Comparison of ENCODE assay signal across 1 cellular context in the genomic region with DNA sequence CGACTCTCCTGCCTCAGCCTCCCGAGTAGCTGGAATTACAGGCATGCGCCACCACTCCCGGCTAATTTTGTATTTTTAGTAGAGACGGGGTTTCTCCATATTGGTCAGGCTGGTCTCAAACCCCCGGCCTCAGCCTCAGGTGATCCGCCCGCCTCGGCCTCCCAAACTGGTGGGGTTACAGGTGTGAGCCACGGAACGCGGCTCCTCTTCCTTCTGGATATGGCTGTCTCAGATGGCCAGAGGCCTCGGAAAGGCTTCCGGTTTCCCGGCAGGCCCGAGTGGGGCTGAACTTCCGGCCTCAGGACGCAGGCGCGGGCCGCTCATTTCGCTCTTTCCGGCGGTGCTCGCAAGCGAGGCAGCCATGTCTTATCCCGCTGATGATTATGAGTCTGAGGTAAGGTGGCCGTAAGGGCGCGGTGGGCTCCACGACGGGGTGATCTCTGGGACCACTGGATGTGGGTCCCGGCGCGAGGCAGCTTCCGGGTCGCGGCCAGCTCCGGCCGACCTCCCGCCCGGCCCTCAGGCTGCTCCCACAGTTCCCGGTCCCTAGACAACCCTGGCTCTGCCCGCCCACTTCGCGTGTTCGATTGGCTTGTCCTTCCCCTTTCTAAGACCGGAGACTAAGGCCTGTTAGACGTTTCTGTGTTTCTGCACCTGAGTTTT.
TF ChIP-seq lines count a peak whose summit lies in the region.

Gene EIF3L, plus strand, starts transcription at position 331 of the 663 bp plus-strand sequence. Its CDS starts 31 bp downstream, at position 362.

TF ChIP-seq in HepG2, 621 proteins besides CTCF, POLR2A, EP300 and RAD21 (continued from another document and continues in another):
- TF ChIP-seq, protein P1, sequence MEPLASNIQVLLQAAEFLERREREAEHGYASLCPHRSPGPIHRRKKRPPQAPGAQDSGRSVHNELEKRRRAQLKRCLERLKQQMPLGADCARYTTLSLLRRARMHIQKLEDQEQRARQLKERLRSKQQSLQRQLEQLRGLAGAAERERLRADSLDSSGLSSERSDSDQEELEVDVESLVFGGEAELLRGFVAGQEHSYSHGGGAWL (CRISPR knock-in tag; IDR thresholded peaks at IDR 0.05), result peak; percentile 50; the same call in 1 of the 2 replicates
- TF ChIP-seq ZNF543 (CRISPR knock-in tag; IDR thresholded peaks at IDR 0.05) (0 out of 2 replicates have a peak, but pooled peaks have one; percentile 42), ZNF264 (CRISPR knock-in tag; IDR thresholded peaks at IDR 0.05) (0 out of 2 replicates have a peak, but pooled peaks have one; percentile 18), MED13 (CRISPR knock-in tag; IDR thresholded peaks at IDR 0.05) (no peak; the same call in none of the 2 replicates), KLF9 (CRISPR knock-in tag; IDR thresholded peaks at IDR 0.05; ENCODE audit: low read depth) (0 out of 2 replicates have a peak, but pooled peaks have one; percentile 53), ZNF616 (CRISPR knock-in tag; IDR thresholded peaks at IDR 0.05; ENCODE audit: low read depth) (no peak), ZNF773 (CRISPR knock-in tag; IDR thresholded peaks at IDR 0.05; ENCODE audit: borderline replicate concordance) (no peak), HNRNPL (IDR thresholded peaks at IDR 0.05; ENCODE audit: low read depth, low read length) (0 out of 2 replicates have a peak, but pooled peaks have one; percentile 53), ZNF451 (CRISPR knock-in tag; IDR thresholded peaks at IDR 0.05) (0 out of 2 replicates have a peak, but pooled peaks have one; percentile 23), MTA1 (CRISPR knock-in tag; IDR thresholded peaks at IDR 0.05; ENCODE audit: borderline replicate concordance) (no peak; the same call in 1 of the 2 replicates), ELF1 (CRISPR knock-in tag; IDR thresholded peaks at IDR 0.05) (peak; percentile 96), ATM (IDR thresholded peaks at IDR 0.05; ENCODE audit: borderline replicate concordance) (no peak), HHEX (CRISPR knock-in tag; IDR thresholded peaks at IDR 0.05) (no peak), ZSCAN21 (CRISPR knock-in tag; IDR thresholded peaks at IDR 0.05; ENCODE audit: borderline replicate concordance) (peak; percentile 22; the same call in 1 of the 2 replicates), ZNF691 (CRISPR knock-in tag; IDR thresholded peaks at IDR 0.05; ENCODE audit: borderline replicate concordance, low read depth) (peak; percentile 59), CEBPB (IDR thresholded peaks at IDR 0.05; ENCODE audit: borderline replicate concordance, low read depth, low read length) (no peak), ZNF253 (CRISPR knock-in tag; IDR thresholded peaks at IDR 0.05; ENCODE audit: borderline replicate concordance) (no peak), SMAD9 (CRISPR knock-in tag; IDR thresholded peaks at IDR 0.05) (peak; percentile 34; the same call in 1 of the 2 replicates), E2F2 (CRISPR knock-in tag; IDR thresholded peaks at IDR 0.05; ENCODE audit: borderline replicate concordance) (0 out of 2 replicates have a peak, but pooled peaks have one; percentile 38), NFKB2 (CRISPR knock-in tag; IDR thresholded peaks at IDR 0.05; ENCODE audit: borderline replicate concordance) (peak; percentile 81), GMEB1 (CRISPR knock-in tag; IDR thresholded peaks at IDR 0.05; ENCODE audit: borderline replicate concordance) (peak; percentile 78; the same call in 1 of the 2 replicates), RARG (CRISPR knock-in tag; IDR thresholded peaks at IDR 0.05; ENCODE audit: low read depth) (no peak), SP2 (CRISPR knock-in tag; IDR thresholded peaks at IDR 0.05) (peak; percentile 72; the same call in 1 of the 2 replicates), MEIS2 (CRISPR knock-in tag; IDR thresholded peaks at IDR 0.05) (peak; percentile 59; the same call in 1 of the 2 replicates), YEATS2 (CRISPR knock-in tag; IDR thresholded peaks at IDR 0.05; ENCODE audit: borderline replicate concordance) (peak; percentile 91), ZNF891 (CRISPR knock-in tag; IDR thresholded peaks at IDR 0.05) (peak; percentile 19; the same call in 1 of the 2 replicates), NFE2L2 (IDR thresholded peaks at IDR 0.05; ENCODE audit: low read length) (no peak), ZNF282 (IDR thresholded peaks at IDR 0.05; ENCODE audit: partially characterized antibody) (no peak), NFKBIZ (CRISPR knock-in tag; IDR thresholded peaks at IDR 0.05) (peak; percentile 56; the same call in 1 of the 2 replicates), MAX (IDR thresholded peaks at IDR 0.05) (peak; percentile 71), RBFOX2 (IDR thresholded peaks at IDR 0.05; ENCODE audit: low read depth, low read length) (peak; percentile 93), CERS6 (CRISPR knock-in tag; IDR thresholded peaks at IDR 0.05) (no peak), KDM2A (CRISPR knock-in tag; IDR thresholded peaks at IDR 0.05; ENCODE audit: borderline replicate concordance, low read depth) (peak; percentile 86), RBM22 (optimal IDR thresholded peaks at IDR 0.05; ENCODE audit: low read length) (no peak), BRCA1 (CRISPR knock-in tag; IDR thresholded peaks at IDR 0.05) (peak; percentile 91), ZBTB1 (CRISPR knock-in tag; IDR thresholded peaks at IDR 0.05; ENCODE audit: borderline replicate concordance) (no peak), CBFB (CRISPR knock-in tag; IDR thresholded peaks at IDR 0.05) (peak; percentile 54; the same call in 1 of the 2 replicates), ADNP (CRISPR knock-in tag; IDR thresholded peaks at IDR 0.05) (no peak), CENPX (CRISPR knock-in tag; IDR thresholded peaks at IDR 0.05) (no peak), ZNF777 (CRISPR knock-in tag; IDR thresholded peaks at IDR 0.05) (peak; percentile 63), ZNF281 (CRISPR knock-in tag; IDR thresholded peaks at IDR 0.05; ENCODE audit: borderline replicate concordance) (no peak), MIER3 (CRISPR knock-in tag; IDR thresholded peaks at IDR 0.05; ENCODE audit: borderline replicate concordance) (peak; percentile 74; the same call in 1 of the 2 replicates)
- TF ChIP-seq, protein P2, sequence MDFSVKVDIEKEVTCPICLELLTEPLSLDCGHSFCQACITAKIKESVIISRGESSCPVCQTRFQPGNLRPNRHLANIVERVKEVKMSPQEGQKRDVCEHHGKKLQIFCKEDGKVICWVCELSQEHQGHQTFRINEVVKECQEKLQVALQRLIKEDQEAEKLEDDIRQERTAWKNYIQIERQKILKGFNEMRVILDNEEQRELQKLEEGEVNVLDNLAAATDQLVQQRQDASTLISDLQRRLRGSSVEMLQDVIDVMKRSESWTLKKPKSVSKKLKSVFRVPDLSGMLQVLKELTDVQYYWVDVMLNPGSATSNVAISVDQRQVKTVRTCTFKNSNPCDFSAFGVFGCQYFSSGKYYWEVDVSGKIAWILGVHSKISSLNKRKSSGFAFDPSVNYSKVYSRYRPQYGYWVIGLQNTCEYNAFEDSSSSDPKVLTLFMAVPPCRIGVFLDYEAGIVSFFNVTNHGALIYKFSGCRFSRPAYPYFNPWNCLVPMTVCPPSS (IDR thresholded peaks at IDR 0.05), result no peak
- TF ChIP-seq, protein P3, sequence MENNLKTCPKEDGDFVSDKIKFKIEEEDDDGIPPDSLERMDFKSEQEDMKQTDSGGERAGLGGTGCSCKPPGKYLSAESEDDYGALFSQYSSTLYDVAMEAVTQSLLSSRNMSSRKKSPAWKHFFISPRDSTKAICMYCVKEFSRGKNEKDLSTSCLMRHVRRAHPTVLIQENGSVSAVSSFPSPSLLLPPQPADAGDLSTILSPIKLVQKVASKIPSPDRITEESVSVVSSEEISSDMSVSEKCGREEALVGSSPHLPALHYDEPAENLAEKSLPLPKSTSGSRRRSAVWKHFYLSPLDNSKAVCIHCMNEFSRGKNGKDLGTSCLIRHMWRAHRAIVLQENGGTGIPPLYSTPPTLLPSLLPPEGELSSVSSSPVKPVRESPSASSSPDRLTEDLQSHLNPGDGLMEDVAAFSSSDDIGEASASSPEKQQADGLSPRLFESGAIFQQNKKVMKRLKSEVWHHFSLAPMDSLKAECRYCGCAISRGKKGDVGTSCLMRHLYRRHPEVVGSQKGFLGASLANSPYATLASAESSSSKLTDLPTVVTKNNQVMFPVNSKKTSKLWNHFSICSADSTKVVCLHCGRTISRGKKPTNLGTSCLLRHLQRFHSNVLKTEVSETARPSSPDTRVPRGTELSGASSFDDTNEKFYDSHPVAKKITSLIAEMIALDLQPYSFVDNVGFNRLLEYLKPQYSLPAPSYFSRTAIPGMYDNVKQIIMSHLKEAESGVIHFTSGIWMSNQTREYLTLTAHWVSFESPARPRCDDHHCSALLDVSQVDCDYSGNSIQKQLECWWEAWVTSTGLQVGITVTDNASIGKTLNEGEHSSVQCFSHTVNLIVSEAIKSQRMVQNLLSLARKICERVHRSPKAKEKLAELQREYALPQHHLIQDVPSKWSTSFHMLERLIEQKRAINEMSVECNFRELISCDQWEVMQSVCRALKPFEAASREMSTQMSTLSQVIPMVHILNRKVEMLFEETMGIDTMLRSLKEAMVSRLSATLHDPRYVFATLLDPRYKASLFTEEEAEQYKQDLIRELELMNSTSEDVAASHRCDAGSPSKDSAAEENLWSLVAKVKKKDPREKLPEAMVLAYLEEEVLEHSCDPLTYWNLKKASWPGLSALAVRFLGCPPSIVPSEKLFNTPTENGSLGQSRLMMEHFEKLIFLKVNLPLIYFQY (CRISPR knock-in tag; IDR thresholded peaks at IDR 0.05; ENCODE audit: borderline replicate concordance), result peak; percentile 50; the same call in 1 of the 2 replicates
